In the genomic region with DNA sequence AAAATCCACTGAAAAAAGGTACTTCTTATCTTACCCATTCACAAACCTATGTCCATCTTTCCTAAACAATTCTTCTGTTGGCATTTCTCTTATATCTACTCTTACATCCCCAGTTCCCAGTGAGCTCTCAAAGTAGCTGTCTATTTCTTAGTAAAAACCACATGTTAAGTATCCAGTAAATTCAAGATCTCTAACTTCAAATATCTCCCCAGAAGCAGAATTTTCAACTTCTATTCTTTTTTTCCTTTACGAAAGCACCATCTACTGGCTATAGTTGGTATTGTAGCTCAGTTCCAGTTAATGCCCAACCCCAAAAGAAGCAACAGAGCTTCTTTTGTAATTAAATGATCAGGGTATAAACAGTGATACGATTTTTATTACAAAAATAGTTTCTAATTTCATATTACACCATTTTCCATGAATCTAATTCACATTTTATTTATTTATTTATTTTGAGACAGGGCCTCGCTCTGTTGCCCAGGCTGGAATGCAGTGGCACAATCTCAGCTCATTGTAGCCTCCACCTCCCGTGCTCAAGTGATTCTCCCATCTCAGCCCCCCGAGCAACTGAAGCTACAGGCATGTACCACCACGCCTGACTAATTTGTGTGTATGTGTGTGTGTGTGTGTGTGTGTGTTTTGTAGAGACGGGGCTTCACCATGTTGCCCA, we compare ENCODE assay signal across 8 cellular contexts. TPM values are rescaled to one million over a fixed set of nuclear protein-coding genes. Genes with fewer than 3 reads are reported as not detected.
A peak's percentile ranks its signal among the peaks of the same experiment; 100 is the strongest.
DNase-seq lines count a peak whose midpoint lies in the region; ATAC-seq, FAIRE-seq and TF ChIP-seq lines count a peak whose summit lies in the region.

No MANE protein-coding gene starts in this region.

- ATAC-seq in left lobe of liver = peak; percentile 75
- no peak for ATAC-seq in HG03025 (IDR thresholded peaks at IDR 0.05; ENCODE audit: low FRiP score, unreplicated experiment)

- no peak for FAIRE-seq in bronchial epithelial cell (lab: Jason Lieb, UNC)

- peak; percentile 50 for TF ChIP-seq CTCF in bronchial epithelial cell (IDR thresholded peaks at IDR 0.05; ENCODE audit: insufficient read depth, low read length, severe bottlenecking)

- DNase-seq in Ammon's horn (ENCODE audit: low spot score) = peak; percentile 53
- DNase-seq in GM19238 (ENCODE audit: insufficient read length, low spot score) = peak; percentile 9
- DNase-seq in NCI-H82 treated with DMSO at 0.1 percent for 48 hours (lab: John Stamatoyannopoulos, UW; ENCODE audit: unreplicated experiment) = peak; percentile 29
- DNase-seq in bronchial epithelial cell (ENCODE audit: low read depth) = peak; percentile 34
- DNase-seq in left lobe of liver (ENCODE audit: low spot score) = no peak
- DNase-seq in C1 segment of cervical spinal cord (lab: John Stamatoyannopoulos, UW) = no peak
- no peak for DNase-seq in ureter (ENCODE audit: low spot score)

- no peak overlapping the region for H3K4me3 ChIP-seq in bronchial epithelial cell (ENCODE audit: low read depth, low read length)

- H3K36me3 ChIP-seq in bronchial epithelial cell (ENCODE audit: control insufficient read depth, insufficient read depth, low read length) = no peaks in the 10 kb centered on the region

- H3K27me3 ChIP-seq in bronchial epithelial cell (ENCODE audit: control insufficient read depth, insufficient read depth, low read length) = no peaks in the 10 kb centered on the region

RNA-seq across cellular contexts. Expression of gene HRH4, which starts 28.5 kb away (rescaled TPM):
- total RNA-seq in bronchial epithelial cell (under 0.01 and 0.13 TPM in 2 replicates), left lobe of liver (0.15 TPM), ureter (not detected)

Comparison
In these comparisons a context has a peak if more than half of its experiments do, and no peak if none do; other contexts are left out.
1. DNase-seq: peak in Ammon's horn (single experiment), GM19238 (single experiment), NCI-H82 treated with DMSO at 0.1 percent for 48 hours (single experiment) and bronchial epithelial cell (single experiment); none in left lobe of liver (single experiment), C1 segment of cervical spinal cord (0 of 14) and ureter (single experiment).